16 cellular contexts compared by ENCODE assay signal in genomic region chr14:74904623-74905503, GRCh38. TPM values are rescaled to one million over a fixed set of nuclear protein-coding genes. Genes with fewer than 3 reads are reported as not detected.
DNase-seq lines count a peak whose midpoint lies in the region; ATAC-seq and TF ChIP-seq lines count a peak whose summit lies in the region.
"Had no signal": no experiment of that assay in that cellular context is flagged by ENCODE, and none has a peak within 500 bp of the region (broad histone marks: within the 10 kb centered on the region; RNA-seq: fewer than 3 reads in every experiment).

No MANE protein-coding gene starts in this region.

- no peak overlapping the region for H3K27ac ChIP-seq in GM23338 (ENCODE audit: low read depth)
- H3K27ac ChIP-seq: ovary had no signal

- no peaks in the 10 kb centered on the region for H3K9me2 ChIP-seq in GM23338 (ENCODE audit: insufficient read depth)

- H3K27me3 ChIP-seq in GM23338 (ENCODE audit: insufficient read depth) = no peaks in the 10 kb centered on the region
- H3K27me3 ChIP-seq: ovary, tibial nerve had no signal

- no peak overlapping the region for H3K4me3 ChIP-seq in GM23338
- H3K4me3 ChIP-seq: A549, ovary, tibial nerve had no signal

- TF ChIP-seq CTCF in GM23338 (conservative IDR thresholded peaks at IDR 0.05; ENCODE audit: low read depth in 2 of 2) (no peak), natural killer cell (IDR thresholded peaks at IDR 0.05) (no peak)

- H4K20me1 ChIP-seq in GM23338 (replicated peaks; ENCODE audit: insufficient read depth) = peaks cover 9% of the 10 kb centered on the region

- 0 out of 2 replicates have a peak, but pooled peaks cover 3% of the 10 kb centered on the region for H3F3A ChIP-seq in GM23338 (replicated peaks; ENCODE audit: low read depth)

- no peaks in the 10 kb centered on the region for H3K4me1 Mint-ChIP-seq in T-helper 1 cell treated with Interleukin-12 subunit alpha and Interleukin-12 subunit beta and Interleukin-4 antibody, amounts not matched to agents 30 μg/mL and 1 μg/mL, for 36 hours (ENCODE audit: low read depth)
- H3K4me1 Mint-ChIP-seq in GM23338 (peaks cover 8% of the 10 kb centered on the region), natural killer cell (peaks cover 0 to 6% of the 10 kb centered on the region in 2 donors)
- peaks cover 4% of the 10 kb centered on the region for H3K4me1 Mint-ChIP-seq in activated naive CD8-positive, alpha-beta T cell treated with anti-CD3 and anti-CD28 coated beads for 36 hours

- peak overlapping the region; percentile 20 for H3K27ac Mint-ChIP-seq in T-helper 1 cell treated with Interleukin-12 subunit alpha and Interleukin-12 subunit beta and Interleukin-4 antibody, amounts not matched to agents 30 μg/mL and 1 μg/mL, for 36 hours
- H3K27ac Mint-ChIP-seq in GM23338 = no peak overlapping the region
- peak overlapping the region; percentile 50 for H3K27ac Mint-ChIP-seq in activated naive CD8-positive, alpha-beta T cell treated with anti-CD3 and anti-CD28 coated beads for 36 hours
- peak overlapping the region; percentile 52 to 66 for H3K27ac Mint-ChIP-seq in natural killer cell

- H3K4me2 ChIP-seq in GM23338 = no peak overlapping the region
- H3K4me2 ChIP-seq: A549 had no signal

- no peak overlapping the region for H2AFZ ChIP-seq in GM23338

- H3K79me2 ChIP-seq in GM23338 (replicated peaks; ENCODE audit: insufficient read depth) = no peaks in the 10 kb centered on the region

- intact Hi-C loops in natural killer cell (cut with micrococcal nuclease) = loop anchor here (1.0 kb wide), 2 partner anchors 44 to 296 kb away; no protein-coding TSS in a partner anchor

- peaks cover 24% of the 10 kb centered on the region for H3K36me3 Mint-ChIP-seq in T-helper 1 cell treated with Interleukin-12 subunit alpha and Interleukin-12 subunit beta and Interleukin-4 antibody, amounts not matched to agents 30 μg/mL and 1 μg/mL, for 36 hours (ENCODE audit: low read depth)
- H3K36me3 Mint-ChIP-seq in GM23338 (ENCODE audit: low read depth) = peaks cover 51% of the 10 kb centered on the region
- peaks cover 5% of the 10 kb centered on the region for H3K36me3 Mint-ChIP-seq in activated naive CD8-positive, alpha-beta T cell treated with anti-CD3 and anti-CD28 coated beads for 36 hours
- H3K36me3 Mint-ChIP-seq in natural killer cell = peaks cover 26% of the 10 kb centered on the region

- peaks cover 30% of the 10 kb centered on the region for H3K36me3 ChIP-seq in GM23338 (ENCODE audit: insufficient read depth)
- H3K36me3 ChIP-seq: ovary had no signal

- no peak overlapping the region for H3K4me3 Mint-ChIP-seq in T-helper 1 cell treated with Interleukin-12 subunit alpha and Interleukin-12 subunit beta and Interleukin-4 antibody, amounts not matched to agents 30 μg/mL and 1 μg/mL, for 36 hours
- H3K4me3 Mint-ChIP-seq in GM23338 (no peak overlapping the region), natural killer cell (no peak overlapping the region)
- H3K4me3 Mint-ChIP-seq in activated naive CD8-positive, alpha-beta T cell treated with anti-CD3 and anti-CD28 coated beads for 36 hours = no peak overlapping the region

- no peak for DNase-seq in T-helper 1 cell
- no peak for DNase-seq in GM23338 (ENCODE audit: low spot score)
- no peak for DNase-seq in activated naive CD8-positive, alpha-beta T cell treated with anti-CD3 and anti-CD28 coated beads for 36 hours
- DNase-seq in natural killer cell = no peak
- DNase-seq in AML-193 (lab: John Stamatoyannopoulos, UW) = no peak
- DNase-seq in GOT3 (lab: John Stamatoyannopoulos, UW) = no peak
- DNase-seq: DMS153, NCI-H2227 treated with DMSO at 0.1 percent for 48 hours had no signal

- no peaks in the 10 kb centered on the region for H3K4me1 ChIP-seq in GM23338 (ENCODE audit: insufficient read depth)
- H3K4me1 ChIP-seq: A549 had no signal

- ATAC-seq in GM23338 (no peak), natural killer cell (no peak), HG03354 (IDR thresholded peaks at IDR 0.05; ENCODE audit: poor library complexity, severe bottlenecking, unreplicated experiment) (no peak)

- no peaks in the 10 kb centered on the region for H3K9me3 Mint-ChIP-seq in T-helper 1 cell treated with Interleukin-12 subunit alpha and Interleukin-12 subunit beta and Interleukin-4 antibody, amounts not matched to agents 30 μg/mL and 1 μg/mL, for 36 hours
- H3K9me3 Mint-ChIP-seq in GM23338 (no peaks in the 10 kb centered on the region), natural killer cell (no peaks in the 10 kb centered on the region)
- no peaks in the 10 kb centered on the region for H3K9me3 Mint-ChIP-seq in activated naive CD8-positive, alpha-beta T cell treated with anti-CD3 and anti-CD28 coated beads for 36 hours

- no peaks in the 10 kb centered on the region for H3K27me3 Mint-ChIP-seq in T-helper 1 cell treated with Interleukin-12 subunit alpha and Interleukin-12 subunit beta and Interleukin-4 antibody, amounts not matched to agents 30 μg/mL and 1 μg/mL, for 36 hours (ENCODE audit: low read depth)
- H3K27me3 Mint-ChIP-seq in GM23338 (ENCODE audit: insufficient read depth, low read depth, poor library complexity) = peaks cover 7% of the 10 kb centered on the region
- H3K27me3 Mint-ChIP-seq in activated naive CD8-positive, alpha-beta T cell treated with anti-CD3 and anti-CD28 coated beads for 36 hours = no peaks in the 10 kb centered on the region
- H3K27me3 Mint-ChIP-seq in natural killer cell (ENCODE audit: low read depth in 2 of 2) = no peaks in the 10 kb centered on the region

TF ChIP-seq in GM23338, 12 proteins besides CTCF, POLR2A, EP300 and RAD21:
- TF ChIP-seq ZNF331 (CRISPR knock-in tag; IDR thresholded peaks at IDR 0.05; ENCODE audit: low read depth) (no peak), POLR2AphosphoS5 (IDR thresholded peaks at IDR 0.05; ENCODE audit: low read depth) (peak; percentile 29; the same call in 1 of the 2 replicates)

RNA-seq across cellular contexts. Expression of gene RPS6KL1, which starts 18.2 kb away (rescaled TPM):
- total RNA-seq in GM23338 (2014; rRNA removed; shearing (Covaris generic)) = 6.5 and 11.6 TPM in 2 replicates
- polyA plus RNA-seq in GM23338 (2016; fragmentation: Nextera tagmentation; extraction: Ambion mirVana) = 4.6 and 5.6 TPM in 2 replicates
- total RNA-seq in activated naive CD8-positive, alpha-beta T cell treated with anti-CD3 and anti-CD28 coated beads for 36 hours = 1 to 10 TPM; 6.0 to 6.5 TPM
- total RNA-seq in natural killer cell = 1 to 10 TPM; 1.9 to 7.9 (median 2.9) TPM

RNA-seq across cellular contexts. Expression of gene DLST, which starts 23.1 kb away (rescaled TPM):
- total RNA-seq in GM23338 (2014; rRNA removed; shearing (Covaris generic)) = 102 and 106 TPM in 2 replicates
- 11.2 TPM in 2 replicates for polyA plus RNA-seq in GM23338 (2016; fragmentation: Nextera tagmentation; extraction: Ambion mirVana)
- 100 to 1,000 TPM; 134 to 136 TPM for total RNA-seq in activated naive CD8-positive, alpha-beta T cell treated with anti-CD3 and anti-CD28 coated beads for 36 hours
- total RNA-seq in natural killer cell = 100 to 1,000 TPM; 161 to 180 (median 163) TPM

RNA-seq across cellular contexts. Expression of gene PROX2, which starts 28.9 kb away (rescaled TPM):
- 0.31 TPM in 1 of 2 replicates, not detected in the other for total RNA-seq in GM23338 (2014; rRNA removed; shearing (Covaris generic))
- 0.06 and 0.09 TPM in 2 replicates for polyA plus RNA-seq in GM23338 (2016; fragmentation: Nextera tagmentation; extraction: Ambion mirVana)
- 1 to 10 TPM in 1 of 2 experiments, under 1 TPM in 1; 0.87 to 1.5 TPM for total RNA-seq in activated naive CD8-positive, alpha-beta T cell treated with anti-CD3 and anti-CD28 coated beads for 36 hours
- 1 to 10 TPM; 5.1 to 7.1 (median 5.7) TPM for total RNA-seq in natural killer cell
- total RNA-seq: HT-29; mammary epithelial cell; ovary; T-helper 2 cell treated with Interferon-gamma antibody and Interleukin-4, amounts not matched to agents 100 ng/mL and 5 ng/mL, for 36 hours; tibial nerve had no signal
- polyA plus RNA-seq: A549, mammary epithelial cell, ovary had no signal

RNA-seq across cellular contexts. Expression of gene PGF, which starts 50.5 kb away (rescaled TPM):
- total RNA-seq in GM23338 (2014; rRNA removed; shearing (Covaris generic)) = 6.3 and 9.5 TPM in 2 replicates
- 2.9 and 5.1 TPM in 2 replicates for polyA plus RNA-seq in GM23338 (2016; fragmentation: Nextera tagmentation; extraction: Ambion mirVana)
- total RNA-seq in activated naive CD8-positive, alpha-beta T cell treated with anti-CD3 and anti-CD28 coated beads for 36 hours = under 1 TPM in 1 of 2 experiments, not detected in 1; 0.21 TPM
- total RNA-seq in natural killer cell = under 1 TPM in 2 of 3 donors, not detected in 1; 0.33 to 0.34 TPM
